1 cellular context compared by ENCODE assay signal in genomic region chr2:235553696-235554100, GRCh38.
TF ChIP-seq lines count a peak whose summit lies in the region.

No MANE protein-coding gene starts in this region.

TF ChIP-seq in GM23338, 12 proteins besides CTCF, POLR2A, EP300 and RAD21:
- TF ChIP-seq ZNF462 (CRISPR knock-in tag; IDR thresholded peaks at IDR 0.05) (no peak), JUNB (IDR thresholded peaks at IDR 0.05; ENCODE audit: unreplicated experiment) (no peak), CREB1 (CRISPR knock-in tag; IDR thresholded peaks at IDR 0.05; ENCODE audit: low read depth) (no peak), EZH2 (IDR thresholded peaks at IDR 0.05; ENCODE audit: low read depth, unreplicated experiment) (no peak), ZNF114 (CRISPR knock-in tag; IDR thresholded peaks at IDR 0.05) (no peak), EZH2phosphoT487 (IDR thresholded peaks at IDR 0.05; ENCODE audit: unreplicated experiment) (no peak), POLR2AphosphoS5 (IDR thresholded peaks at IDR 0.05; ENCODE audit: low read depth) (no peak), REST (IDR thresholded peaks at IDR 0.05; ENCODE audit: unreplicated experiment) (no peak), NANOG (IDR thresholded peaks at IDR 0.05; ENCODE audit: borderline replicate concordance) (no peak), STAT1 (IDR thresholded peaks at IDR 0.05; ENCODE audit: unreplicated experiment) (no peak), ETS1 (IDR thresholded peaks at IDR 0.05) (no peak), ZNF331 (CRISPR knock-in tag; IDR thresholded peaks at IDR 0.05; ENCODE audit: low read depth) (no peak)
